Comparison of ENCODE assay signal across 22 cellular contexts in genomic region chr7:44624306-44624705, GRCh38. TPM values are rescaled to one million over a fixed set of nuclear protein-coding genes. Genes with fewer than 3 reads are reported as not detected.
A peak's percentile ranks its signal among the peaks of the same experiment; 100 is the strongest.
DNase-seq lines count a peak whose midpoint lies in the region; ATAC-seq and TF ChIP-seq lines count a peak whose summit lies in the region.
"Had no signal": no experiment of that assay in that cellular context is flagged by ENCODE, and none has a peak within 500 bp of the region (broad histone marks: within the 10 kb centered on the region; RNA-seq: fewer than 3 reads in every experiment).

No MANE protein-coding gene starts in this region.

- H3K27me3 ChIP-seq in GM23338 (ENCODE audit: insufficient read depth), result no peaks in the 10 kb centered on the region
- H3K27me3 ChIP-seq in H9 (ENCODE audit: insufficient read depth, low read length), result no peaks in the 10 kb centered on the region
- no peaks in the 10 kb centered on the region for H3K27me3 ChIP-seq in foreskin keratinocyte
- H3K27me3 ChIP-seq: BLaER1, hepatocyte, MG63, sigmoid colon, SJSA1, tibial nerve had no signal

- no peaks in the 10 kb centered on the region for H3F3A ChIP-seq in GM23338 (replicated peaks; ENCODE audit: low read depth)

- ATAC-seq in GM23338, result no peak
- no peak for ATAC-seq in natural killer cell
- ATAC-seq in HG03025 (IDR thresholded peaks at IDR 0.05; ENCODE audit: low FRiP score, unreplicated experiment), result no peak
- no peak for ATAC-seq in foreskin keratinocyte
- ATAC-seq: HCT116 had no signal

- H3K27ac ChIP-seq in GM23338 (ENCODE audit: low read depth) (no peak overlapping the region), H9 (ENCODE audit: insufficient read length, low read depth, low read length) (no peak overlapping the region), foreskin keratinocyte (no peak overlapping the region)
- H3K27ac ChIP-seq: BLaER1, hepatocyte, sigmoid colon, SJSA1, tibial nerve had no signal

- WGBS in H9 (ENCODE audit: extremely low coverage, insufficient read length, low lambda C conversion rate), result no CpG with 5 or more reads among the region's 8 CpGs

- H3K4me2 ChIP-seq in GM23338, result no peak overlapping the region
- no peak overlapping the region for H3K4me2 ChIP-seq in H9 (ENCODE audit: insufficient read depth, insufficient read length, low read length)
- H3K4me2 ChIP-seq: BLaER1, hepatocyte had no signal

- H3K9me3 ChIP-seq in H9 (ENCODE audit: control insufficient read depth, low read depth, low read length), result no peaks in the 10 kb centered on the region
- H3K9me3 ChIP-seq: BLaER1, MG63, sigmoid colon, SJSA1, tibial nerve had no signal

- H3K36me3 Mint-ChIP-seq in T-helper 2 cell treated with Interferon-gamma antibody and Interleukin-4, amounts not matched to agents 5 μg/mL and 100 μg/mL, for 36 hours (ENCODE audit: low read depth), result peaks cover 55% of the 10 kb centered on the region
- H3K36me3 Mint-ChIP-seq in GM23338 (ENCODE audit: low read depth) (peaks cover 14% of the 10 kb centered on the region), natural killer cell (no peaks in the 10 kb centered on the region), H9 (ENCODE audit: insufficient read depth in 1 of 3, low read depth in 3 of 3) (peaks cover 4 to 26% (median 22%) of the 10 kb centered on the region in 3 experiments; a peak in 6 of 7 replicates)
- H3K36me3 Mint-ChIP-seq in activated T-helper 2 cell treated with anti-CD3 and anti-CD28 coated beads, Interferon-gamma antibody, Interleukin-2, Interleukin-4, amounts not matched to agents 10 μg/mL and 5 μg/mL and 100 μg/mL, durations not matched to agents 14 hours and 24 hours and 36 hours (ENCODE audit: low read depth), result peaks cover 62% of the 10 kb centered on the region

- H3K79me2 ChIP-seq in GM23338 (replicated peaks; ENCODE audit: insufficient read depth) (peaks cover 64% of the 10 kb centered on the region), H9 (ENCODE audit: insufficient read depth, low read length) (peaks cover 10% of the 10 kb centered on the region; the same call in 1 of the 2 replicates)

- H2AFZ ChIP-seq in GM23338, result no peak overlapping the region
- H2AFZ ChIP-seq in H9 (ENCODE audit: low read length), result no peak overlapping the region
- H2AFZ ChIP-seq: hepatocyte had no signal

- no peak overlapping the region for H3K4ac ChIP-seq in H9 (ENCODE audit: low read depth, low read length)

- H3K4me1 ChIP-seq in GM23338 (ENCODE audit: insufficient read depth) (no peaks in the 10 kb centered on the region), H9 (ENCODE audit: insufficient read depth, low read length) (no peaks in the 10 kb centered on the region), foreskin keratinocyte (peaks cover 6% of the 10 kb centered on the region)

- no peak overlapping the region for H2AK5ac ChIP-seq in H9 (ENCODE audit: insufficient read length, low read length)

- H3K36me3 ChIP-seq in GM23338 (ENCODE audit: insufficient read depth), result no peaks in the 10 kb centered on the region; the same call in 1 of the 2 replicates

- H2BK12ac ChIP-seq in H9 (ENCODE audit: insufficient read length, low read depth, low read length), result no peak overlapping the region

- no peak overlapping the region for H3K9ac ChIP-seq in H9 (ENCODE audit: extremely low read depth, insufficient read length, low read length)
- H3K9ac ChIP-seq: BLaER1 had no signal

- peak overlapping the region; percentile 66 for H3K4me3 Mint-ChIP-seq in T-helper 2 cell treated with Interferon-gamma antibody and Interleukin-4, amounts not matched to agents 5 μg/mL and 100 μg/mL, for 36 hours
- H3K4me3 Mint-ChIP-seq in GM23338 (no peak overlapping the region), natural killer cell (peak overlapping the region; percentile 28), H9 (no peak overlapping the region)
- no peak overlapping the region for H3K4me3 Mint-ChIP-seq in activated T-helper 2 cell treated with anti-CD3 and anti-CD28 coated beads, Interferon-gamma antibody, Interleukin-2, Interleukin-4, amounts not matched to agents 10 μg/mL and 5 μg/mL and 100 μg/mL, durations not matched to agents 14 hours and 24 hours and 36 hours (ENCODE audit: low read depth)

- H3K18ac ChIP-seq in H9 (ENCODE audit: insufficient read length, low read depth, low read length), result no peak overlapping the region

- no peak overlapping the region for H3K4me3 ChIP-seq in GM23338
- H3K4me3 ChIP-seq: BLaER1, hepatocyte, MG63, sigmoid colon, SJSA1, tibial nerve had no signal

- H4K20me1 ChIP-seq in GM23338 (replicated peaks; ENCODE audit: insufficient read depth) (peaks cover 34% of the 10 kb centered on the region), H9 (ENCODE audit: control insufficient read depth, insufficient read depth, insufficient read length) (no peaks in the 10 kb centered on the region)

- H3T11ph ChIP-seq in H9 (ENCODE audit: low read length), result no peak overlapping the region

- no peaks in the 10 kb centered on the region for H3K79me1 ChIP-seq in H9 (ENCODE audit: insufficient read depth, low read depth, low read length, poor library complexity, severe bottlenecking)

- no peaks in the 10 kb centered on the region for H3K9me2 ChIP-seq in GM23338 (ENCODE audit: insufficient read depth)

- no peak for TF ChIP-seq CTCF in GM23338 (conservative IDR thresholded peaks at IDR 0.05; ENCODE audit: low read depth in 2 of 2)
- no peak for TF ChIP-seq CTCF in natural killer cell (IDR thresholded peaks at IDR 0.05)
- no peak for TF ChIP-seq CTCF in H9 (conservative IDR thresholded peaks at IDR 0.05)
- no peak for TF ChIP-seq CTCF in foreskin keratinocyte (conservative IDR thresholded peaks at IDR 0.05)

- no peaks in the 10 kb centered on the region for H3K27me3 Mint-ChIP-seq in T-helper 2 cell treated with Interferon-gamma antibody and Interleukin-4, amounts not matched to agents 5 μg/mL and 100 μg/mL, for 36 hours (ENCODE audit: low read depth)
- H3K27me3 Mint-ChIP-seq in GM23338 (ENCODE audit: insufficient read depth, low read depth, poor library complexity), result peaks cover 10% of the 10 kb centered on the region
- H3K27me3 Mint-ChIP-seq in activated T-helper 2 cell treated with anti-CD3 and anti-CD28 coated beads, Interferon-gamma antibody, Interleukin-2, Interleukin-4, amounts not matched to agents 10 μg/mL and 5 μg/mL and 100 μg/mL, durations not matched to agents 14 hours and 24 hours and 36 hours (ENCODE audit: low read depth), result no peaks in the 10 kb centered on the region
- no peaks in the 10 kb centered on the region for H3K27me3 Mint-ChIP-seq in natural killer cell (ENCODE audit: low read depth in 2 of 2)
- H3K27me3 Mint-ChIP-seq in H9 (ENCODE audit: low read depth), result no peaks in the 10 kb centered on the region; the same call in 1 of the 2 replicates

- peaks cover 60% of the 10 kb centered on the region for H3K4me1 Mint-ChIP-seq in T-helper 2 cell treated with Interferon-gamma antibody and Interleukin-4, amounts not matched to agents 5 μg/mL and 100 μg/mL, for 36 hours (ENCODE audit: low read depth)
- no peaks in the 10 kb centered on the region; the same call in 1 of the 3 replicates for H3K4me1 Mint-ChIP-seq in GM23338
- peaks cover 58% of the 10 kb centered on the region for H3K4me1 Mint-ChIP-seq in activated T-helper 2 cell treated with anti-CD3 and anti-CD28 coated beads, Interferon-gamma antibody, Interleukin-2, Interleukin-4, amounts not matched to agents 10 μg/mL and 5 μg/mL and 100 μg/mL, durations not matched to agents 14 hours and 24 hours and 36 hours (ENCODE audit: low read depth)
- peaks cover 37 to 47% of the 10 kb centered on the region in 2 donors for H3K4me1 Mint-ChIP-seq in natural killer cell
- peaks cover 0 to 13% of the 10 kb centered on the region in 2 experiments; a peak in 2 of 4 replicates for H3K4me1 Mint-ChIP-seq in H9

- H4K5ac ChIP-seq in H9 (ENCODE audit: insufficient read length, low read depth, low read length), result no peak overlapping the region

- no peak for DNase-seq in T-helper 2 cell treated with Interferon-gamma antibody and Interleukin-4, amounts not matched to agents 5 μg/mL and 100 μg/mL, for 36 hours (ENCODE audit: low spot score)
- no peak for DNase-seq in T-helper 2 cell
- no peak for DNase-seq in GM23338 (ENCODE audit: low spot score)
- no peak for DNase-seq in activated T-helper 2 cell treated with anti-CD3 and anti-CD28 coated beads, Interferon-gamma antibody, Interleukin-2, Interleukin-4, amounts not matched to agents 10 μg/mL and 5 μg/mL and 100 μg/mL, durations not matched to agents 14 hours and 24 hours and 36 hours (ENCODE audit: low spot score)
- no peak for DNase-seq in natural killer cell
- DNase-seq in H9, result no peak
- no peak for DNase-seq in foreskin keratinocyte
- DNase-seq: 8988T; activated CD8-positive, alpha-beta memory T cell treated with anti-CD3 and anti-CD28 coated beads for 24 hours; DMS79 treated with DMSO at 0.1 percent for 48 hours; MG63; midbrain; NCI-H187 treated with DMSO at 0.1 percent for 48 hours; NCI-H524; nucleus accumbens; sigmoid colon had no signal

- H2BK15ac ChIP-seq in H9 (ENCODE audit: low read depth, low read length), result no peak overlapping the region

- H2BK5ac ChIP-seq in H9 (ENCODE audit: insufficient read length, low read length), result no peak overlapping the region

- intact Hi-C loops in activated T-helper 2 cell treated with anti-CD3 and anti-CD28 coated beads, Interferon-gamma antibody, Interleukin-2, Interleukin-4, amounts not matched to agents 10 μg/mL and 5 μg/mL and 100 μg/mL, durations not matched to agents 14 hours and 24 hours and 36 hours (cut with micrococcal nuclease), result loop anchor here (2.0 kb wide), 1 partner anchor 18 kb away; the partner anchor contains the start of gene OGDH
- intact Hi-C loops in natural killer cell (cut with micrococcal nuclease), result no loop called here

- H3K9me3 Mint-ChIP-seq in T-helper 2 cell treated with Interferon-gamma antibody and Interleukin-4, amounts not matched to agents 5 μg/mL and 100 μg/mL, for 36 hours, result no peaks in the 10 kb centered on the region
- H3K9me3 Mint-ChIP-seq in GM23338 (no peaks in the 10 kb centered on the region), natural killer cell (no peaks in the 10 kb centered on the region), H9 (no peaks in the 10 kb centered on the region)
- H3K9me3 Mint-ChIP-seq in activated T-helper 2 cell treated with anti-CD3 and anti-CD28 coated beads, Interferon-gamma antibody, Interleukin-2, Interleukin-4, amounts not matched to agents 10 μg/mL and 5 μg/mL and 100 μg/mL, durations not matched to agents 14 hours and 24 hours and 36 hours, result no peaks in the 10 kb centered on the region

- H4K91ac ChIP-seq in H9 (ENCODE audit: insufficient read length, low read depth, low read length), result no peak overlapping the region

- no peak overlapping the region for H2BK20ac ChIP-seq in H9 (ENCODE audit: low read depth, low read length, poor library complexity, severe bottlenecking)

- no peak overlapping the region for H2BK120ac ChIP-seq in H9 (ENCODE audit: low read depth, low read length, poor library complexity, severe bottlenecking)

- H4K8ac ChIP-seq in H9 (replicated peaks; ENCODE audit: insufficient read length, low read depth, low read length), result no peak overlapping the region

- H3K14ac ChIP-seq in H9 (ENCODE audit: insufficient read depth, low read length), result no peak overlapping the region

- H3K23ac ChIP-seq in H9 (ENCODE audit: insufficient read length, low read depth, low read length), result no peak overlapping the region

- peak overlapping the region; percentile 96 for H3K27ac Mint-ChIP-seq in T-helper 2 cell treated with Interferon-gamma antibody and Interleukin-4, amounts not matched to agents 5 μg/mL and 100 μg/mL, for 36 hours
- H3K27ac Mint-ChIP-seq in GM23338 (peak overlapping the region; percentile 62; the same call in 1 of the 2 replicates), natural killer cell (peak overlapping the region; percentile 29 to 56), H9 (peak overlapping the region in 1 of 3 experiments; percentile 59; a peak in 1 of 7 replicates)
- peak overlapping the region; percentile 78 for H3K27ac Mint-ChIP-seq in activated T-helper 2 cell treated with anti-CD3 and anti-CD28 coated beads, Interferon-gamma antibody, Interleukin-2, Interleukin-4, amounts not matched to agents 10 μg/mL and 5 μg/mL and 100 μg/mL, durations not matched to agents 14 hours and 24 hours and 36 hours

- H3K23me2 ChIP-seq in H9 (ENCODE audit: insufficient read length, low read depth, low read length, poor library complexity, severe bottlenecking), result no peaks in the 10 kb centered on the region

- no peak overlapping the region for H3K56ac ChIP-seq in H9 (ENCODE audit: insufficient read length, low read depth, low read length)

RNA-seq across cellular contexts. Expression of gene OGDH, which starts 17.9 kb away (rescaled TPM):
- 74.8 and 76.9 TPM in 2 replicates for total RNA-seq in GM23338 (2014; rRNA removed; shearing (Covaris generic))
- 13.5 and 16.5 TPM in 2 replicates for polyA plus RNA-seq in GM23338 (2016; fragmentation: Nextera tagmentation; extraction: Ambion mirVana)
- total RNA-seq in activated T-helper 2 cell treated with anti-CD3 and anti-CD28 coated beads, Interferon-gamma antibody, Interleukin-2, Interleukin-4, amounts not matched to agents 10 μg/mL and 5 μg/mL and 100 μg/mL, durations not matched to agents 14 hours and 24 hours and 36 hours, result 105 and 109 TPM in 2 replicates
- total RNA-seq in natural killer cell, result 10 to 100 TPM; 69.2 to 86.7 (median 81.4) TPM
- 75.3 and 77.3 TPM in 2 replicates for total RNA-seq in H9 (2021)
- total RNA-seq in foreskin keratinocyte, result 68.7 and 82.4 TPM in 2 replicates
- polyA plus RNA-seq in foreskin keratinocyte, result 37.6 and 46.4 TPM in 2 replicates

RNA-seq across cellular contexts. Expression of gene TMED4, which starts 42.3 kb away (rescaled TPM):
- total RNA-seq in GM23338 (2014; rRNA removed; shearing (Covaris generic)), result 75.1 and 98.5 TPM in 2 replicates
- polyA plus RNA-seq in GM23338 (2016; fragmentation: Nextera tagmentation; extraction: Ambion mirVana) (41.8 and 43.5 TPM in 2 replicates), foreskin keratinocyte (29.1 and 31.2 TPM in 2 replicates)
- 70.3 and 75.1 TPM in 2 replicates for total RNA-seq in activated T-helper 2 cell treated with anti-CD3 and anti-CD28 coated beads, Interferon-gamma antibody, Interleukin-2, Interleukin-4, amounts not matched to agents 10 μg/mL and 5 μg/mL and 100 μg/mL, durations not matched to agents 14 hours and 24 hours and 36 hours
- total RNA-seq in natural killer cell (100 to 1,000 TPM in 1 of 3 donors, 10 to 100 TPM in 2; 93.1 to 101 (median 94.1) TPM), H9 (2021) (60.3 and 62.4 TPM in 2 replicates), foreskin keratinocyte (42.4 and 43.9 TPM in 2 replicates)

RNA-seq across cellular contexts. Expression of gene DDX56, which starts 50.6 kb away (rescaled TPM):
- 70.5 and 72.3 TPM in 2 replicates for total RNA-seq in GM23338 (2014; rRNA removed; shearing (Covaris generic))
- polyA plus RNA-seq in GM23338 (2016; fragmentation: Nextera tagmentation; extraction: Ambion mirVana) (43.9 and 44.1 TPM in 2 replicates), foreskin keratinocyte (91.2 and 93.8 TPM in 2 replicates)
- total RNA-seq in activated T-helper 2 cell treated with anti-CD3 and anti-CD28 coated beads, Interferon-gamma antibody, Interleukin-2, Interleukin-4, amounts not matched to agents 10 μg/mL and 5 μg/mL and 100 μg/mL, durations not matched to agents 14 hours and 24 hours and 36 hours, result 131 and 135 TPM in 2 replicates
- total RNA-seq in natural killer cell (10 to 100 TPM; 67.8 to 85.5 (median 84.5) TPM), H9 (2021) (113 and 120 TPM in 2 replicates), foreskin keratinocyte (96.1 and 97.2 TPM in 2 replicates)

Comparison
In these comparisons a context has a peak if more than half of its experiments do, and no peak if none do; other contexts are left out.
1. H3K4me3 Mint-ChIP-seq: peak in T-helper 2 cell treated with Interferon-gamma antibody and Interleukin-4, amounts not matched to agents 5 μg/mL and 100 μg/mL, for 36 hours (single experiment) and natural killer cell (single experiment); none in GM23338 (single experiment), activated T-helper 2 cell treated with anti-CD3 and anti-CD28 coated beads, Interferon-gamma antibody, Interleukin-2, Interleukin-4, amounts not matched to agents 10 μg/mL and 5 μg/mL and 100 μg/mL, durations not matched to agents 14 hours and 24 hours and 36 hours (single experiment) and H9 (0 of 2).